21 cellular contexts compared by ENCODE assay signal in genomic region chr6:15714658-15715057, GRCh38.
"Had no signal": no experiment of that assay in that cellular context is flagged by ENCODE, and none has a peak within 500 bp of the region (broad histone marks: within the 10 kb centered on the region; RNA-seq: fewer than 3 reads in every experiment).

No MANE protein-coding gene starts in this region.

- H3K4me1 Mint-ChIP-seq: brain; neural crest cell; stimulated activated memory B cell treated with anti-CD40 and anti-IgM and Interleukin-4, amounts not matched to agents 10 μg/mL and 1 μg/mL and 100 μg/mL, for 72 hours had no signal

- H3K27ac Mint-ChIP-seq: brain; effector memory CD8-positive, alpha-beta T cell; naive thymus-derived CD4-positive, alpha-beta T cell; stimulated activated memory B cell treated with anti-CD40 and anti-IgM and Interleukin-4, amounts not matched to agents 10 μg/mL and 1 μg/mL and 100 μg/mL, for 72 hours; type B pancreatic cell had no signal

- H3K4me3 ChIP-seq: esophagus muscularis mucosa, left lung, lung, right lobe of liver, skin epidermis, testis, vagina had no signal

- H3K9me3 Mint-ChIP-seq: effector memory CD8-positive, alpha-beta T cell had no signal

- H3K27me3 Mint-ChIP-seq: brain had no signal

- H3K36me3 Mint-ChIP-seq: brain, type B pancreatic cell had no signal

- H3K4me1 ChIP-seq: left lung, right lobe of liver, testis had no signal

- H3K4me3 Mint-ChIP-seq: brain; effector memory CD8-positive, alpha-beta T cell; naive thymus-derived CD4-positive, alpha-beta T cell; neural crest cell; stimulated activated memory B cell treated with anti-CD40 and anti-IgM and Interleukin-4, amounts not matched to agents 10 μg/mL and 1 μg/mL and 100 μg/mL, for 72 hours; type B pancreatic cell had no signal

- DNase-seq: activated CD4-positive, alpha-beta T cell treated with anti-CD3 and anti-CD28 coated beads, Interleukin-2, amount 50 U/mL, for 1 hour; activated gamma-delta T cell; aorta; central memory CD4-positive, alpha-beta T cell; dermis blood vessel endothelial cell; effector memory CD8-positive, alpha-beta T cell; hippocampal formation; left lung; naive thymus-derived CD4-positive, alpha-beta T cell; occipital lobe; right lobe of liver; testis had no signal

- H3K9me3 ChIP-seq: right lobe of liver, testis, vagina had no signal

- H3K27ac ChIP-seq: esophagus muscularis mucosa, left lung, right lobe of liver, skin epidermis, testis, vagina had no signal

- H3K36me3 ChIP-seq: esophagus muscularis mucosa, left lung, right lobe of liver, vagina had no signal

- H3K27me3 ChIP-seq: esophagus muscularis mucosa, left lung, right lobe of liver, testis, vagina had no signal

- ATAC-seq: effector memory CD8-positive, alpha-beta T cell; naive thymus-derived CD4-positive, alpha-beta T cell; right lobe of liver; SK-N-SH treated with all-trans-retinoic acid at 6 μM for 48 hours; stimulated activated memory B cell treated with anti-CD40 and anti-IgM and Interleukin-4, amounts not matched to agents 10 μg/mL and 1 μg/mL and 100 μg/mL, for 72 hours had no signal
